ENCODE assay signal across 22 cellular contexts in genomic region chr22:25742918-25743708, GRCh38. TPM values are rescaled to one million over a fixed set of nuclear protein-coding genes. Genes with fewer than 3 reads are reported as not detected.
DNase-seq lines count a peak whose midpoint lies in the region; ATAC-seq and TF ChIP-seq lines count a peak whose summit lies in the region.
"Had no signal": no experiment of that assay in that cellular context is flagged by ENCODE, and none has a peak within 500 bp of the region (broad histone marks: within the 10 kb centered on the region; RNA-seq: fewer than 3 reads in every experiment).

No MANE protein-coding gene starts in this region.

- DNase-seq in CD8-positive, alpha-beta memory T cell = no peak
- DNase-seq in activated naive CD8-positive, alpha-beta T cell treated with anti-CD3 and anti-CD28 coated beads, Interleukin-2, amount 10 ng/mL, durations not matched to agents 7 days and 5 days = no peak
- no peak for DNase-seq in neural progenitor cell (ENCODE audit: low spot score)
- no peak for DNase-seq in NCI-H1417 treated with DMSO at 0.1 percent for 48 hours (lab: John Stamatoyannopoulos, UW)
- DNase-seq in NCI-H1930 (lab: John Stamatoyannopoulos, UW) = no peak
- DNase-seq: caudate nucleus; DMS153; effector memory CD8-positive, alpha-beta T cell; kidney; midbrain; NCI-H774; Peyer's patch; stimulated activated CD4-positive, alpha-beta T cell treated with anti-CD3 and anti-CD28 coated beads, Interleukin-2, amount 100 ng/mL, for 48 hours; testis had no signal

- POLR2A ChIA-PET in CD8-positive, alpha-beta memory T cell (lab: Charles Lee) = no interaction called here
- POLR2A ChIA-PET in HEK293 (lab: Yijun Ruan, JAX) = no interaction called here
- POLR2A ChIA-PET in activated naive CD8-positive, alpha-beta T cell treated with anti-CD3 and anti-CD28 coated beads, Interleukin-2, amount 10 ng/mL, durations not matched to agents 7 days and 5 days (lab: Charles Lee) = interaction anchor here (0.6 to 1.3 kb wide), 2 partner anchors 10 to 30 kb away, joined by 3 read pairs; no protein-coding TSS in a partner anchor

- H3K4me3 ChIP-seq in CD8-positive, alpha-beta memory T cell (ENCODE audit: low read length) = no peak overlapping the region
- H3K4me3 ChIP-seq in HEK293 (ENCODE audit: low read depth, low read length) (no peak overlapping the region), neural progenitor cell (no peak overlapping the region)
- H3K4me3 ChIP-seq: hepatocyte, Peyer's patch had no signal

- H3K27ac Mint-ChIP-seq in CD8-positive, alpha-beta memory T cell = no peak overlapping the region
- H3K27ac Mint-ChIP-seq in activated naive CD8-positive, alpha-beta T cell treated with anti-CD3 and anti-CD28 coated beads, Interleukin-2, amount 10 ng/mL, durations not matched to agents 7 days and 5 days = peak overlapping the region; percentile 42
- peak overlapping the region; percentile 21 for H3K27ac Mint-ChIP-seq in neural progenitor cell
- H3K27ac Mint-ChIP-seq: activated naive CD8-positive, alpha-beta T cell; effector memory CD8-positive, alpha-beta T cell had no signal

- no peaks in the 10 kb centered on the region for H3K36me3 Mint-ChIP-seq in CD8-positive, alpha-beta memory T cell
- peaks cover 22% of the 10 kb centered on the region for H3K36me3 Mint-ChIP-seq in activated naive CD8-positive, alpha-beta T cell treated with anti-CD3 and anti-CD28 coated beads, Interleukin-2, amount 10 ng/mL, durations not matched to agents 7 days and 5 days
- no peaks in the 10 kb centered on the region for H3K36me3 Mint-ChIP-seq in neural progenitor cell
- H3K36me3 Mint-ChIP-seq: activated naive CD8-positive, alpha-beta T cell had no signal

- no peak for TF ChIP-seq CTCF in HEK293 (tag by site-specific recombination; IDR thresholded peaks at IDR 0.05)
- no peak for TF ChIP-seq CTCF in neural progenitor cell (IDR thresholded peaks at IDR 0.05)

- peak overlapping the region in 2 of 7 donors; percentile 2 to 55 for H3K4me3 Mint-ChIP-seq in CD8-positive, alpha-beta memory T cell
- H3K4me3 Mint-ChIP-seq in activated naive CD8-positive, alpha-beta T cell treated with anti-CD3 and anti-CD28 coated beads, Interleukin-2, amount 10 ng/mL, durations not matched to agents 7 days and 5 days = peak overlapping the region; percentile 38
- no peak overlapping the region for H3K4me3 Mint-ChIP-seq in neural progenitor cell
- H3K4me3 Mint-ChIP-seq: activated naive CD8-positive, alpha-beta T cell; effector memory CD8-positive, alpha-beta T cell had no signal

- no peaks in the 10 kb centered on the region for H3F3A ChIP-seq in neural progenitor cell (ENCODE audit: low read depth)

- H3K9ac ChIP-seq in neural progenitor cell = no peak overlapping the region

- peaks cover 0 to 10% of the 10 kb centered on the region in 2 donors for H3K27me3 Mint-ChIP-seq in CD8-positive, alpha-beta memory T cell
- no peaks in the 10 kb centered on the region for H3K27me3 Mint-ChIP-seq in activated naive CD8-positive, alpha-beta T cell treated with anti-CD3 and anti-CD28 coated beads, Interleukin-2, amount 10 ng/mL, durations not matched to agents 7 days and 5 days
- peaks cover 11% of the 10 kb centered on the region for H3K27me3 Mint-ChIP-seq in neural progenitor cell (ENCODE audit: insufficient read depth, low read depth)
- H3K27me3 Mint-ChIP-seq: activated naive CD8-positive, alpha-beta T cell had no signal

- CTCF ChIA-PET in CD8-positive, alpha-beta memory T cell (lab: Charles Lee) = no interaction called here
- CTCF ChIA-PET in HEK293 (lab: Yijun Ruan, JAX) = interaction anchor here (1.3 kb wide), 1 partner anchor 30 kb away, joined by 4 read pairs; no protein-coding TSS in a partner anchor

- ATAC-seq in activated naive CD8-positive, alpha-beta T cell treated with anti-CD3 and anti-CD28 coated beads, Interleukin-2, amount 10 ng/mL, durations not matched to agents 7 days and 5 days (ENCODE audit: low read depth) = no peak
- no peak for ATAC-seq in GM21619 (IDR thresholded peaks at IDR 0.05; ENCODE audit: unreplicated experiment)
- ATAC-seq: effector memory CD8-positive, alpha-beta T cell; HCT116; sciatic nerve had no signal

- no peaks in the 10 kb centered on the region for H3K36me3 ChIP-seq in CD8-positive, alpha-beta memory T cell (ENCODE audit: insufficient read depth, low read length)
- H3K36me3 ChIP-seq in HEK293 (ENCODE audit: control insufficient read depth in 2 of 2, insufficient read depth in 1 of 2, low read length in 2 of 2) (no peaks in the 10 kb centered on the region), neural progenitor cell (no peaks in the 10 kb centered on the region)
- H3K36me3 ChIP-seq: neutrophil, Peyer's patch had no signal

- no peak overlapping the region for H2AFZ ChIP-seq in neural progenitor cell (replicated peaks)
- H2AFZ ChIP-seq: hepatocyte had no signal

- H3K79me2 ChIP-seq in neural progenitor cell (ENCODE audit: low read depth) = no peaks in the 10 kb centered on the region
- H3K79me2 ChIP-seq: hepatocyte had no signal

- peaks cover 0 to 2% (median 0%) of the 10 kb centered on the region in 5 donors for H3K9me3 Mint-ChIP-seq in CD8-positive, alpha-beta memory T cell
- peaks cover 9% of the 10 kb centered on the region for H3K9me3 Mint-ChIP-seq in activated naive CD8-positive, alpha-beta T cell treated with anti-CD3 and anti-CD28 coated beads, Interleukin-2, amount 10 ng/mL, durations not matched to agents 7 days and 5 days
- no peaks in the 10 kb centered on the region for H3K9me3 Mint-ChIP-seq in neural progenitor cell
- H3K9me3 Mint-ChIP-seq: effector memory CD8-positive, alpha-beta T cell had no signal

- no peaks in the 10 kb centered on the region for H4K20me1 ChIP-seq in neural progenitor cell (ENCODE audit: low read depth)

- no peaks in the 10 kb centered on the region for H3K4me1 ChIP-seq in CD8-positive, alpha-beta memory T cell (ENCODE audit: insufficient read depth, low read length)
- H3K4me1 ChIP-seq in HEK293 (ENCODE audit: control insufficient read depth, insufficient read depth, low read length) (no peaks in the 10 kb centered on the region), neural progenitor cell (no peaks in the 10 kb centered on the region)
- H3K4me1 ChIP-seq: Peyer's patch, testis had no signal

- peak overlapping the region; percentile 48 for H3K27ac ChIP-seq in CD8-positive, alpha-beta memory T cell (ENCODE audit: low read depth, low read length)
- H3K27ac ChIP-seq in HEK293 (ENCODE audit: extremely low read depth, low read depth, low read length) = no peak overlapping the region
- H3K27ac ChIP-seq in neural progenitor cell = no peak overlapping the region
- H3K27ac ChIP-seq: hepatocyte, neutrophil, Peyer's patch, testis had no signal

- no peak overlapping the region for H3K4me2 ChIP-seq in neural progenitor cell
- H3K4me2 ChIP-seq: hepatocyte had no signal

- H3K4me1 Mint-ChIP-seq in CD8-positive, alpha-beta memory T cell = no peaks in the 10 kb centered on the region
- peaks cover 25% of the 10 kb centered on the region for H3K4me1 Mint-ChIP-seq in activated naive CD8-positive, alpha-beta T cell treated with anti-CD3 and anti-CD28 coated beads, Interleukin-2, amount 10 ng/mL, durations not matched to agents 7 days and 5 days
- H3K4me1 Mint-ChIP-seq in neural progenitor cell = peaks cover 4% of the 10 kb centered on the region

- no peaks in the 10 kb centered on the region for H3K27me3 ChIP-seq in CD8-positive, alpha-beta memory T cell (ENCODE audit: insufficient read depth, low read length, poor library complexity, severe bottlenecking)
- H3K27me3 ChIP-seq in neural progenitor cell = no peaks in the 10 kb centered on the region
- H3K27me3 ChIP-seq: hepatocyte, Peyer's patch, testis had no signal

- no peaks in the 10 kb centered on the region for H3K9me3 ChIP-seq in CD8-positive, alpha-beta memory T cell (ENCODE audit: low read length)
- no peaks in the 10 kb centered on the region for H3K9me3 ChIP-seq in HEK293 (ENCODE audit: control insufficient read depth, insufficient read depth, low read depth, low read length)
- no peaks in the 10 kb centered on the region for H3K9me3 ChIP-seq in neural progenitor cell (ENCODE audit: low read depth)
- H3K9me3 ChIP-seq: neutrophil, Peyer's patch, testis had no signal

TF ChIP-seq in HEK293, 187 proteins besides CTCF, POLR2A, EP300 and RAD21:
- TF ChIP-seq, protein P1, sequence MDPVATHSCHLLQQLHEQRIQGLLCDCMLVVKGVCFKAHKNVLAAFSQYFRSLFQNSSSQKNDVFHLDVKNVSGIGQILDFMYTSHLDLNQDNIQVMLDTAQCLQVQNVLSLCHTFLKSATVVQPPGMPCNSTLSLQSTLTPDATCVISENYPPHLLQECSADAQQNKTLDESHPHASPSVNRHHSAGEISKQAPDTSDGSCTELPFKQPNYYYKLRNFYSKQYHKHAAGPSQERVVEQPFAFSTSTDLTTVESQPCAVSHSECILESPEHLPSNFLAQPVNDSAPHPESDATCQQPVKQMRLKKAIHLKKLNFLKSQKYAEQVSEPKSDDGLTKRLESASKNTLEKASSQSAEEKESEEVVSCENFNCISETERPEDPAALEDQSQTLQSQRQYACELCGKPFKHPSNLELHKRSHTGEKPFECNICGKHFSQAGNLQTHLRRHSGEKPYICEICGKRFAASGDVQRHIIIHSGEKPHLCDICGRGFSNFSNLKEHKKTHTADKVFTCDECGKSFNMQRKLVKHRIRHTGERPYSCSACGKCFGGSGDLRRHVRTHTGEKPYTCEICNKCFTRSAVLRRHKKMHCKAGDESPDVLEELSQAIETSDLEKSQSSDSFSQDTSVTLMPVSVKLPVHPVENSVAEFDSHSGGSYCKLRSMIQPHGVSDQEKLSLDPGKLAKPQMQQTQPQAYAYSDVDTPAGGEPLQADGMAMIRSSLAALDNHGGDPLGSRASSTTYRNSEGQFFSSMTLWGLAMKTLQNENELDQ (tag by site-specific recombination; IDR thresholded peaks at IDR 0.05; ENCODE audit: low read depth) = no peak
- TF ChIP-seq EGR2 (tag by site-specific recombination; IDR thresholded peaks at IDR 0.05; ENCODE audit: low read depth) = 0 out of 2 replicates have a peak, but pooled peaks have one; percentile 25

RNA-seq across cellular contexts. Expression of gene MYO18B, which starts 1.1 kb away (rescaled TPM):
- total RNA-seq in CD8-positive, alpha-beta memory T cell = under 1 TPM; 0.59 to 0.84 TPM
- 0.06 TPM for polyA plus RNA-seq in CD8-positive, alpha-beta memory T cell
- 1 to 10 TPM; 3.4 to 3.7 TPM for total RNA-seq in activated naive CD8-positive, alpha-beta T cell treated with anti-CD3 and anti-CD28 coated beads, Interleukin-2, amount 10 ng/mL, durations not matched to agents 7 days and 5 days
- 0.09 TPM in 1 of 2 replicates, not detected in the other for total RNA-seq in neural progenitor cell (ENCODE audit: low replicate concordance)
- total RNA-seq: sciatic nerve had no signal
- polyA plus RNA-seq: BJ, hepatocyte had no signal

Comparison
In these comparisons a context has a peak if more than half of its experiments do, and no peak if none do; other contexts are left out.
1. H3K27ac Mint-ChIP-seq: peak in activated naive CD8-positive, alpha-beta T cell treated with anti-CD3 and anti-CD28 coated beads, Interleukin-2, amount 10 ng/mL, durations not matched to agents 7 days and 5 days (single experiment) and neural progenitor cell (single experiment); none in CD8-positive, alpha-beta memory T cell (0 of 8).